Comparison of ENCODE assay signal across 8 cellular contexts in the genomic region with DNA sequence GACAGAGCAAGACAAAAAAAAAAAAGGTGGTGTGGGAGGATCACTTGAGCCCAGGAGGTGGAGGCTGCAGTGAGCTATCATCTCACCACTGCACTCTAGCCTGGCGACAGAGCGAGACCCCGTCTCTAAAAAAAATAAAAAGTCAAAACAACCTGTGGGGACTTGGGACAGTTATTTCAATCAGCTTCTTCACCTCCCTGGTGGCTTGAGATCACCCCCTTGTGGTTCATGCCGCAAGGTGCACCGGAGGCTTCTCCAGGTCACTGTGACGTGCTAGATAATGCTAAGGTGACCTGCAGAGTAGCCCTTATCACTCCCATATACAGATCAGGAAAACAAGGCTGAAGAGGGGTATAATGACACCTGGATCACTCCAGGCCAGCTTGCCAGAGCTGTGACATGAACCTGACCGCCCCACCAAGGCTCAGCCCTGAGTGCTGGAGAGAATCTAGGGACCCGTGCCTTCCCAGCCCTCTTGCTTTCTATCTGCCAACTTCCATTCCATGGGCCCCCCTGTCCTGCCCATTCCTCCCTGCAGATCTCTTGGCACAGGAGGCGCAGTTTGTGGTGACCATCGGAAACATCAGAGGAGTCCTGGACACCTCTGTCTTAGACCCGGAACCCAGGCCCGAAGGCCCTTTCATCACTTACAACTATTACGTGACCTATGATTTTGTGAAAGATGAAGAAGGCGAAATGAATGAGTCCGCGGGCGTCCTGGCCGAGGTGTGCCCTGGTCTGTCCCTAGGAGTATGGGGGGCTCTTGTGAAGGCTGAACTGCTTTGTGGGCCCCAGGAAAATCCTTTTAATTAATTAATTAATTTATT. TPM values are rescaled to one million over a fixed set of nuclear protein-coding genes. Genes with fewer than 3 reads are reported as not detected.
DNase-seq lines count a peak whose midpoint lies in the region; ATAC-seq, FAIRE-seq and TF ChIP-seq lines count a peak whose summit lies in the region.

No MANE protein-coding gene starts in this region.

- ATAC-seq in DND-41 (ENCODE audit: insufficient read depth, low read depth): peak; percentile 84
- no peak for ATAC-seq in HG03025 (IDR thresholded peaks at IDR 0.05; ENCODE audit: low FRiP score, unreplicated experiment)

- FAIRE-seq in HTR-8/SVneo (lab: Jason Lieb, UNC): peak; percentile 72
- no peak for FAIRE-seq in small intestine (lab: Jason Lieb, UNC)

- POLR2A ChIA-PET in RWPE1 (lab: Yijun Ruan, JAX; ENCODE audit: low non-redundant PET): no interaction called here

- DNase-seq in DND-41 (peak; percentile 65), HTR-8/SVneo (ENCODE audit: insufficient read length, low spot score) (peak; percentile 72), RWPE1 (ENCODE audit: low spot score) (peak; percentile 74), cardiac muscle cell (ENCODE audit: low read depth in 1 of 2, low spot score in 1 of 2) (peak; percentile 62 to 69), small intestine (peak; percentile 80), middle frontal gyrus (ENCODE audit: extremely low spot score, low spot score) (no peak)
- peak; percentile 49 for DNase-seq in activated gamma-delta T cell treated with anti-CD3 and anti-CD28 coated beads, Interleukin-2, amount 50 U/mL, for 16 hours (ENCODE audit: low read depth)

- 60 to 67% (median 62%) methylated on average over 18 of the region's 18 CpGs for WGBS in small intestine, 3 donors

- no peaks in the 10 kb centered on the region for H3K9me3 ChIP-seq in DND-41 (ENCODE audit: insufficient read depth, low read length, severe bottlenecking)
- no peaks in the 10 kb centered on the region for H3K9me3 ChIP-seq in cardiac muscle cell (ENCODE audit: low read depth)
- H3K9me3 ChIP-seq in small intestine (ENCODE audit: control insufficient read depth, low read depth): no peaks in the 10 kb centered on the region

- H4K20me1 ChIP-seq in DND-41 (ENCODE audit: insufficient read depth, low read length): no peaks in the 10 kb centered on the region

- H2AFZ ChIP-seq in DND-41 (ENCODE audit: low read depth, low read length): no peak overlapping the region

- H3K27me3 ChIP-seq in DND-41 (ENCODE audit: insufficient read depth, low read length, poor library complexity) (no peaks in the 10 kb centered on the region), cardiac muscle cell (no peaks in the 10 kb centered on the region), small intestine (ENCODE audit: control insufficient read depth in 2 of 2, insufficient read depth in 2 of 2, low read length in 2 of 2) (no peaks in the 10 kb centered on the region)

- TF ChIP-seq CTCF in DND-41 (IDR thresholded peaks at IDR 0.05; ENCODE audit: borderline replicate concordance, extremely low read depth, low read length, poor library complexity, severe bottlenecking) (peak; percentile 87), RWPE1 (conservative IDR thresholded peaks at IDR 0.05; ENCODE audit: low read depth) (peak; percentile 79), cardiac muscle cell (IDR thresholded peaks at IDR 0.05; ENCODE audit: low read depth, low read length) (peak; percentile 83)

- H3K4me3 ChIP-seq in DND-41 (ENCODE audit: low read depth in 1 of 2, low read length in 2 of 2) (no peak overlapping the region), cardiac muscle cell (no peak overlapping the region), small intestine (ENCODE audit: low read depth in 1 of 2, low read length in 2 of 2) (no peak overlapping the region)

- CTCF ChIA-PET in RWPE1 (lab: Yijun Ruan, JAX): interaction anchor here (0.5 to 2.0 kb wide), 20 partner anchors 9 to 136 kb away, joined by 3 to 17 read pairs (median 4); a partner anchor contains a TSS

- H3K27ac ChIP-seq in DND-41 (ENCODE audit: low read length) (no peak overlapping the region), RWPE1 (no peak overlapping the region), cardiac muscle cell (no peak overlapping the region), small intestine (ENCODE audit: low read depth in 1 of 2, low read length in 1 of 2) (no peak overlapping the region)

- H3K79me2 ChIP-seq in DND-41 (ENCODE audit: insufficient read depth, low read length): no peaks in the 10 kb centered on the region

- H3K4me2 ChIP-seq in DND-41 (ENCODE audit: insufficient read depth, low read length): no peak overlapping the region

- H3K4me1 ChIP-seq in DND-41 (ENCODE audit: insufficient read depth, low read length) (no peaks in the 10 kb centered on the region), cardiac muscle cell (ENCODE audit: low read depth) (no peaks in the 10 kb centered on the region), small intestine (ENCODE audit: control insufficient read depth in 2 of 2, insufficient read depth in 1 of 2, low read depth in 1 of 2, low read length in 1 of 2) (no peaks in the 10 kb centered on the region)

- no peak overlapping the region for H3K9ac ChIP-seq in DND-41 (ENCODE audit: low read depth, low read length)

- H3K36me3 ChIP-seq in DND-41 (ENCODE audit: insufficient read depth, low read length) (no peaks in the 10 kb centered on the region), cardiac muscle cell (no peaks in the 10 kb centered on the region), small intestine (ENCODE audit: control insufficient read depth in 2 of 2, insufficient read depth in 2 of 2, low read length in 2 of 2) (no peaks in the 10 kb centered on the region)

RNA-seq across cellular contexts. Expression of a gene that starts 8.1 kb away (rescaled TPM):
- total RNA-seq in cardiac muscle cell: 1.3 and 5.2 TPM in 2 replicates
- polyA plus RNA-seq in cardiac muscle cell (2.0 and 6.0 TPM in 2 replicates), small intestine (under 1 TPM in 1 of 3 donors, not detected in 2; 0.27 TPM)

RNA-seq across cellular contexts. Expression of a gene that starts 12.5 kb away (rescaled TPM):
- 0.12 and 0.67 TPM in 2 replicates for total RNA-seq in cardiac muscle cell
- polyA plus RNA-seq in cardiac muscle cell (0.89 and 2.2 TPM in 2 replicates), small intestine (under 1 TPM; 0.27 to 0.70 (median 0.45) TPM)

RNA-seq across cellular contexts. Expression of a gene that starts 17.0 kb away (rescaled TPM):
- not detected in 2 replicates for total RNA-seq in cardiac muscle cell
- polyA plus RNA-seq in cardiac muscle cell (not detected in 2 replicates), small intestine (not detected)

RNA-seq across cellular contexts. Expression of a gene that starts 34.8 kb away (rescaled TPM):
- total RNA-seq in cardiac muscle cell: 72.3 and 80.8 TPM in 2 replicates
- polyA plus RNA-seq in cardiac muscle cell (93.3 and 95.9 TPM in 2 replicates), small intestine (10 to 100 TPM; 54.6 to 68.4 (median 61.1) TPM)
